8 cellular contexts compared by ENCODE assay signal in genomic region chr1:197903196-197903514, GRCh38. TPM values are rescaled to one million over a fixed set of nuclear protein-coding genes. Genes with fewer than 3 reads are reported as not detected.
A peak's percentile ranks its signal among the peaks of the same experiment; 100 is the strongest.
DNase-seq lines count a peak whose midpoint lies in the region; ATAC-seq, FAIRE-seq and TF ChIP-seq lines count a peak whose summit lies in the region.

No MANE protein-coding gene starts in this region.

- H3K4me3 ChIP-seq in K562: peak overlapping the region; percentile 60
- H3K4me3 ChIP-seq in lower lobe of right lung: peak overlapping the region; percentile 74
- peak overlapping the region; percentile 70 to 91 (median 74) for H3K4me3 ChIP-seq in tibial nerve

- in situ Hi-C loops in K562 (cut with MboI): no loop called here

- H3K4me3 Mint-ChIP-seq in activated T-cell treated with anti-CD3 and anti-CD28 coated beads, Interleukin-2, amount 50 U/mL, for 24 hours: peak overlapping the region; percentile 77

- H2AFZ ChIP-seq in K562 (ENCODE audit: low read depth, low read length): peak overlapping the region; percentile 100

- POLR2A ChIA-PET in K562 (lab: Yijun Ruan, JAX): interaction anchor here (0.6 to 2.5 kb wide), 14 partner anchors 9 to 256 kb away, joined by 3 to 13 read pairs (median 4); partner anchors contain the start of gene LHX9

- WGBS in K562 (ENCODE audit: insufficient coverage, low coverage, missing lambda C conversion rate): 25% methylated on average over 3 of the region's 3 CpGs
- WGBS in tibial nerve, 2 donors: 23 to 24% methylated on average over 3 of the region's 3 CpGs

- H3K4me1 Mint-ChIP-seq in activated T-cell treated with anti-CD3 and anti-CD28 coated beads, Interleukin-2, amount 50 U/mL, for 24 hours (ENCODE audit: low read depth): peaks cover 15% of the 10 kb centered on the region

- ATAC-seq in K562 (no peak; the same call in 2 of the 3 replicates), lower lobe of right lung (peak in 1 of 2 donors; percentile 30)

- H4K20me1 ChIP-seq in K562 (replicated peaks; ENCODE audit: control insufficient read depth, insufficient read depth, low read length): no peaks in the 10 kb centered on the region

- H3K4me2 ChIP-seq in K562 (ENCODE audit: insufficient read depth, low read length): peak overlapping the region; percentile 99

- no peak for FAIRE-seq in K562 (lab: Jason Lieb, UNC)

- BruUV-seq in K562 (replicated peaks; lab: Mats Ljungman, UMichigan): TSS peak; percentile 89

- intact Hi-C loops in K562 (cut with micrococcal nuclease): no loop called here
- intact Hi-C loops in lower lobe of right lung (cut with DNase I): no loop called here

- H3K4me1 ChIP-seq in K562 (replicated peaks in 1 of 2; ENCODE audit: control insufficient read depth in 2 of 2, insufficient read depth in 2 of 2, low read length in 2 of 2) (peaks cover 5 to 10% of the 10 kb centered on the region in 2 experiments; a peak in 3 of 5 replicates), lower lobe of right lung (peaks cover 6% of the 10 kb centered on the region), tibial nerve (peaks cover 0 to 12% (median 0%) of the 10 kb centered on the region in 4 donors)

- H3K27me3 ChIP-seq in K562 (ENCODE audit: control insufficient read depth in 2 of 2, insufficient read depth in 2 of 2, low read length in 2 of 2) (peaks cover 6% of the 10 kb centered on the region in 2 experiments; a peak in 4 of 5 replicates), lower lobe of right lung (ENCODE audit: low read depth) (peaks cover 26% of the 10 kb centered on the region), tibial nerve (peaks cover 0 to 53% of the 10 kb centered on the region in 2 donors)

- no peak for DNase-seq in activated T-cell treated with anti-CD3 and anti-CD28 coated beads, Interleukin-2, amount 50 U/mL, for 24 hours
- DNase-seq in activated T-cell treated with anti-CD3 and anti-CD28 coated beads, Interleukin-2, amount 50 U/mL, for 1 hour: no peak
- DNase-seq in K562 (ENCODE audit: extremely low read depth in 1 of 4, low spot score in 3 of 4): no peak
- DNase-seq in lower lobe of right lung: no peak
- no peak for DNase-seq in tibial nerve (ENCODE audit: low spot score in 2 of 2)
- DNase-seq in ecto neural progenitor cell (ENCODE audit: low spot score): no peak
- DNase-seq in NCI-H2081 (lab: John Stamatoyannopoulos, UW): no peak
- DNase-seq in foreskin melanocyte: no peak

- no peak for TF ChIP-seq POLR2A in K562 (conservative IDR thresholded peaks at IDR 0.05)
- no peak for TF ChIP-seq POLR2A in tibial nerve (IDR thresholded peaks at IDR 0.05)

- H3K9me3 ChIP-seq in K562 (replicated peaks; ENCODE audit: control insufficient read depth, insufficient read depth, low read depth, low read length): no peaks in the 10 kb centered on the region
- H3K9me3 ChIP-seq in lower lobe of right lung: no peaks in the 10 kb centered on the region
- no peaks in the 10 kb centered on the region for H3K9me3 ChIP-seq in tibial nerve

- H3K36me3 Mint-ChIP-seq in activated T-cell treated with anti-CD3 and anti-CD28 coated beads, Interleukin-2, amount 50 U/mL, for 24 hours (ENCODE audit: low read depth): no peaks in the 10 kb centered on the region

- H3K27ac Mint-ChIP-seq in activated T-cell treated with anti-CD3 and anti-CD28 coated beads, Interleukin-2, amount 50 U/mL, for 24 hours: peak overlapping the region; percentile 76

- H3K9me3 Mint-ChIP-seq in activated T-cell treated with anti-CD3 and anti-CD28 coated beads, Interleukin-2, amount 50 U/mL, for 24 hours: no peaks in the 10 kb centered on the region

- no peak for TF ChIP-seq EP300 in K562 (IDR thresholded peaks at IDR 0.05; ENCODE audit: low read length)
- no peak for TF ChIP-seq EP300 in tibial nerve (IDR thresholded peaks at IDR 0.05)

- no peak for TF ChIP-seq RAD21 in K562 (CRISPR knock-in tag; conservative IDR thresholded peaks at IDR 0.05 in 1 of 2, IDR thresholded peaks at IDR 0.05 in 1 of 2)

- peaks cover 60% of the 10 kb centered on the region for H3K27me3 Mint-ChIP-seq in activated T-cell treated with anti-CD3 and anti-CD28 coated beads, Interleukin-2, amount 50 U/mL, for 24 hours

- no peak for TF ChIP-seq CTCF in K562 (IDR thresholded peaks at IDR 0.05 in 2 of 3, conservative IDR thresholded peaks at IDR 0.05 in 1 of 3; ENCODE audit: insufficient read depth in 2 of 3, low read depth in 1 of 3, low read length in 3 of 3)
- TF ChIP-seq CTCF in lower lobe of right lung (IDR thresholded peaks at IDR 0.05): no peak
- no peak for TF ChIP-seq CTCF in tibial nerve (IDR thresholded peaks at IDR 0.05)

- H3K79me2 ChIP-seq in K562 (ENCODE audit: control insufficient read depth, insufficient read depth, low read length): 0 out of 3 replicates have a peak, but pooled peaks cover 3% of the 10 kb centered on the region

- CTCF ChIA-PET in K562 (lab: Yijun Ruan, JAX; ENCODE audit: low intra/inter-chr PET ratio): no interaction called here

- no peaks in the 10 kb centered on the region for H3K9me1 ChIP-seq in K562 (ENCODE audit: control insufficient read depth, insufficient read depth, low read length)

- H3K9ac ChIP-seq in K562 (ENCODE audit: insufficient read depth in 1 of 2, low read depth in 2 of 2, low read length in 2 of 2): peak overlapping the region; percentile 85 to 97

- H3K36me3 ChIP-seq in K562 (ENCODE audit: control insufficient read depth, insufficient read depth, low read length) (no peaks in the 10 kb centered on the region), lower lobe of right lung (no peaks in the 10 kb centered on the region), tibial nerve (no peaks in the 10 kb centered on the region)

- peak overlapping the region; percentile 51; the same call in 2 of the 3 replicates for H3K27ac ChIP-seq in K562 (ENCODE audit: extremely low read depth, low read depth, low read length)
- H3K27ac ChIP-seq in lower lobe of right lung: peak overlapping the region; percentile 89
- peak overlapping the region in 2 of 4 donors; percentile 76 to 84 for H3K27ac ChIP-seq in tibial nerve

TF ChIP-seq in K562, 482 proteins besides CTCF, POLR2A, EP300 and RAD21 (continues in another document):
- no peak for TF ChIP-seq SAFB (IDR thresholded peaks at IDR 0.05; ENCODE audit: borderline replicate concordance, low read depth, low read length)
- TF ChIP-seq, protein P1, sequence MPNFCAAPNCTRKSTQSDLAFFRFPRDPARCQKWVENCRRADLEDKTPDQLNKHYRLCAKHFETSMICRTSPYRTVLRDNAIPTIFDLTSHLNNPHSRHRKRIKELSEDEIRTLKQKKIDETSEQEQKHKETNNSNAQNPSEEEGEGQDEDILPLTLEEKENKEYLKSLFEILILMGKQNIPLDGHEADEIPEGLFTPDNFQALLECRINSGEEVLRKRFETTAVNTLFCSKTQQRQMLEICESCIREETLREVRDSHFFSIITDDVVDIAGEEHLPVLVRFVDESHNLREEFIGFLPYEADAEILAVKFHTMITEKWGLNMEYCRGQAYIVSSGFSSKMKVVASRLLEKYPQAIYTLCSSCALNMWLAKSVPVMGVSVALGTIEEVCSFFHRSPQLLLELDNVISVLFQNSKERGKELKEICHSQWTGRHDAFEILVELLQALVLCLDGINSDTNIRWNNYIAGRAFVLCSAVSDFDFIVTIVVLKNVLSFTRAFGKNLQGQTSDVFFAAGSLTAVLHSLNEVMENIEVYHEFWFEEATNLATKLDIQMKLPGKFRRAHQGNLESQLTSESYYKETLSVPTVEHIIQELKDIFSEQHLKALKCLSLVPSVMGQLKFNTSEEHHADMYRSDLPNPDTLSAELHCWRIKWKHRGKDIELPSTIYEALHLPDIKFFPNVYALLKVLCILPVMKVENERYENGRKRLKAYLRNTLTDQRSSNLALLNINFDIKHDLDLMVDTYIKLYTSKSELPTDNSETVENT (CRISPR knock-in tag; IDR thresholded peaks at IDR 0.05): no peak

RNA-seq across cellular contexts. Expression of gene C1orf53, which starts 0.7 kb away (rescaled TPM):
- not detected in 2 replicates for total RNA-seq in K562 (2011; cell fraction: chromatin; rRNA removed; ENCODE audit: low replicate concordance)
- total RNA-seq in K562 (2011; cell fraction: nucleolus; rRNA removed): not detected in 2 replicates
- not detected in 2 replicates for total RNA-seq in K562 (2011; cell fraction: nucleoplasm; rRNA removed)
- total RNA-seq in K562 (2014; rRNA removed) (0.45 and 3.1 TPM in 2 replicates), K562 (2014; rRNA removed; fragmentation: Illumina TruSeq; extraction: Trizol) (0.73 and 1.6 TPM in 2 replicates), K562 (2015; rRNA removed; fragmentation: Illumina TruSeq; extraction: Trizol) (3.0 and 3.2 TPM in 2 replicates), K562 (2021) (1.5 and 1.9 TPM in 2 replicates), lower lobe of right lung (2.0 TPM), tibial nerve (not detected)
- polyA plus RNA-seq in K562 (2011; rRNA removed) (0.65 and 2.3 TPM in 2 replicates), K562 (2014; fragmentation: Illumina TruSeq; extraction: Trizol) (0.31 and 0.96 TPM in 2 replicates), K562 (2014; fragmentation: Nextera tagmentation; extraction: Ambion mirVana) (1 to 10 TPM; 1.8 to 2.5 TPM), K562 (2014; rRNA removed) (3.2 and 5.8 TPM in 2 replicates)
- polyA plus RNA-seq in K562 (2011; cell fraction: cytosol; rRNA removed): 0.81 and 1.6 TPM in 2 replicates
- polyA plus RNA-seq in K562 (2011; cell fraction: nucleus; rRNA removed): not detected in 2 replicates
- polyA plus RNA-seq in K562 (2012): 3.0 and 5.0 TPM in 2 replicates
- 1.1 TPM in 1 of 2 replicates, not detected in the other for polyA minus RNA-seq in K562 (2011; rRNA and poly(A)+ RNA removed)
- polyA minus RNA-seq in K562 (2011; cell fraction: cytosol; rRNA and poly(A)+ RNA removed): not detected in 2 replicates
- not detected in 2 replicates for polyA minus RNA-seq in K562 (2011; cell fraction: nucleus; rRNA and poly(A)+ RNA removed)

RNA-seq across cellular contexts. Expression of gene LHX9, which starts 14.0 kb away (rescaled TPM):
- total RNA-seq in K562 (2011; cell fraction: chromatin; rRNA removed; ENCODE audit: low replicate concordance): not detected in 2 replicates
- total RNA-seq in K562 (2011; cell fraction: nucleolus; rRNA removed): not detected in 2 replicates
- not detected in 2 replicates for total RNA-seq in K562 (2011; cell fraction: nucleoplasm; rRNA removed)
- not detected in 2 replicates for total RNA-seq in K562 (2014; rRNA removed)
- total RNA-seq in K562 (2014; rRNA removed; fragmentation: Illumina TruSeq; extraction: Trizol): not detected in 2 replicates
- 0.04 TPM in 1 of 2 replicates, not detected in the other for total RNA-seq in K562 (2015; rRNA removed; fragmentation: Illumina TruSeq; extraction: Trizol)
- total RNA-seq in K562 (2021): not detected in 2 replicates
- not detected in 2 replicates for polyA plus RNA-seq in K562 (2011; rRNA removed)
- not detected in 2 replicates for polyA plus RNA-seq in K562 (2011; cell fraction: cytosol; rRNA removed)
- polyA plus RNA-seq in K562 (2011; cell fraction: nucleus; rRNA removed): not detected in 2 replicates
- 0.04 and 0.37 TPM in 2 replicates for polyA plus RNA-seq in K562 (2012)
- not detected in 2 replicates for polyA plus RNA-seq in K562 (2014; fragmentation: Illumina TruSeq; extraction: Trizol)
- polyA plus RNA-seq in K562 (2014; fragmentation: Nextera tagmentation; extraction: Ambion mirVana): under 1 TPM; 0.03 TPM
- polyA plus RNA-seq in K562 (2014; rRNA removed): 0.21 TPM in 1 of 2 replicates, not detected in the other
- polyA minus RNA-seq in K562 (2011; rRNA and poly(A)+ RNA removed): not detected in 2 replicates
- not detected in 2 replicates for polyA minus RNA-seq in K562 (2011; cell fraction: cytosol; rRNA and poly(A)+ RNA removed)
- polyA minus RNA-seq in K562 (2011; cell fraction: nucleus; rRNA and poly(A)+ RNA removed): not detected in 2 replicates
- 2.1 TPM for total RNA-seq in lower lobe of right lung
- total RNA-seq in tibial nerve: 1 to 10 TPM in 1 of 4 donors, not detected in 3; 1.6 TPM
